Comparison of ENCODE assay signal across 29 cellular contexts in the genomic region with DNA sequence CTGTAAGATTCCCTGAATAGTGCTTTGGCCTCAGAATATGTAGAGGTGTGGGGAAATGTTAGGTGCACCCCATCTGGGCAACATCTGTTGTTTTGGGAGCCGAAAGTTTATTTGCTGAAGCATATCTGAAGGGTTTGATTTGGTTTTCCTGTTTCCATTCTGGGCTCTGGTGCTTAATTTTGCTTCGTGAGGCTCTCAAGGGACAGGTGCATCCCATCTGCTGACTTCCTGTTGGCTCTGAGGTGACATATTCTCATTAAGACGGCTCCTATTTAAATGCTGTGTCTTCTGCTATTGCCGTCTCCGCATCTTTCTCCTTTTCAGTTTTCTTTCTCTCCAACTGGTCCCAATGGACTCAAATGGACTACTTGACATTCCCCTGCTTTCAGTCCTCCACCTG.
DNase-seq lines count a peak whose midpoint lies in the region; ATAC-seq and TF ChIP-seq lines count a peak whose summit lies in the region.
"Had no signal": no experiment of that assay in that cellular context is flagged by ENCODE, and none has a peak within 500 bp of the region (broad histone marks: within the 10 kb centered on the region; RNA-seq: fewer than 3 reads in every experiment).

No MANE protein-coding gene starts in this region.

- H3K27ac ChIP-seq in brain microvascular endothelial cell: no peak overlapping the region
- H3K27ac ChIP-seq: breast epithelium, epithelial cell of prostate, ovary, SJCRH30, vagina had no signal

- no peak for TF ChIP-seq CTCF in brain microvascular endothelial cell (IDR thresholded peaks at IDR 0.05; ENCODE audit: low read depth, low read length, missing control alignments)

- H3K4me3 ChIP-seq in brain microvascular endothelial cell (ENCODE audit: low read depth, low read length): no peak overlapping the region
- H3K4me3 ChIP-seq: breast epithelium, lung, ovary, SJCRH30, vagina had no signal

- peak; percentile 68 for ATAC-seq in GM21737 (IDR thresholded peaks at IDR 0.05; ENCODE audit: unreplicated experiment)
- peak; percentile 48 for ATAC-seq in naive B cell (ENCODE audit: low read depth in 2 of 2)
- ATAC-seq: activated T-helper 17 cell treated with anti-CD3 and anti-CD28 coated beads, Interleukin-2, amount 50 U/mL, for 72 hours; stimulated activated naive CD8-positive, alpha-beta T cell treated with anti-CD3 and anti-CD28 coated beads, Interleukin-15, Interleukin-2, amounts not matched to agents 100 U/mL and 50 U/mL, for 24 hours had no signal

- H3K9me3 Mint-ChIP-seq in naive B cell: peaks cover 0 to 17% (median 13%) of the 10 kb centered on the region in 7 donors

- H3K36me3 Mint-ChIP-seq in naive B cell: peaks cover 0 to 5% of the 10 kb centered on the region in 2 donors
- H3K36me3 Mint-ChIP-seq: CD8-positive, alpha-beta memory T cell had no signal

- H3K4me1 Mint-ChIP-seq in naive B cell: peaks cover 36 to 59% (median 37%) of the 10 kb centered on the region in 3 donors
- H3K4me1 Mint-ChIP-seq: activated CD4-positive, alpha-beta memory T cell treated with anti-CD3 and anti-CD28 coated beads, Interleukin-2, amount 10 ng/mL, durations not matched to agents 7 days and 5 days; activated T-helper 17 cell treated with anti-CD3 and anti-CD28 coated beads, Interleukin-2, amount 50 U/mL, for 72 hours; CD8-positive, alpha-beta memory T cell had no signal

- H3K4me3 Mint-ChIP-seq in naive B cell: peak overlapping the region in 7 of 8 donors; percentile 23 to 81 (median 75)
- H3K4me3 Mint-ChIP-seq: activated CD4-positive, alpha-beta memory T cell treated with anti-CD3 and anti-CD28 coated beads, Interleukin-2, amount 10 ng/mL, durations not matched to agents 7 days and 5 days; activated T-helper 17 cell treated with anti-CD3 and anti-CD28 coated beads, Interleukin-2, amount 50 U/mL, for 72 hours; CD8-positive, alpha-beta memory T cell had no signal

- no peaks in the 10 kb centered on the region for H3K36me3 ChIP-seq in brain microvascular endothelial cell (replicated peaks)
- H3K36me3 ChIP-seq: breast epithelium, ovary, SJCRH30, vagina had no signal

- no peaks in the 10 kb centered on the region for H3K27me3 Mint-ChIP-seq in naive B cell

- DNase-seq in NCI-H1694 treated with DMSO at 0.1 percent for 48 hours (lab: John Stamatoyannopoulos, UW) (peak; percentile 8), NCI-H1694 (lab: John Stamatoyannopoulos, UW) (no peak), NCI-H748 treated with DMSO at 0.1 percent for 48 hours (lab: John Stamatoyannopoulos, UW) (peak; percentile 6), naive B cell (no peak), SK-N-DZ (ENCODE audit: low spot score) (no peak), brain microvascular endothelial cell (no peak)
- no peak for DNase-seq in activated CD4-positive, CD25-positive, alpha-beta regulatory T cell (lab: John Stamatoyannopoulos, UW)
- DNase-seq: activated CD4-positive, alpha-beta memory T cell treated with anti-CD3 and anti-CD28 coated beads, Interleukin-2, amount 10 ng/mL, durations not matched to agents 7 days and 5 days; activated CD4-positive, alpha-beta T cell treated with anti-CD3 and anti-CD28 coated beads for 1 hour; activated CD8-positive, alpha-beta memory T cell treated with anti-CD3 and anti-CD28 coated beads, Interleukin-2, amount 50 U/mL, for 48 hours; activated naive CD4-positive, alpha-beta T cell treated with anti-CD3 and anti-CD28 coated beads, Interleukin-2, amount 50 U/mL, for 16 hours; amniotic stem cell; CD8-positive, alpha-beta memory T cell; DMS79 treated with DMSO at 0.1 percent for 48 hours; effector CD4-positive, alpha-beta T cell; head of caudate nucleus; kidney glomerular epithelial cell; NCI-H1048; NCI-H1930; ovary; SJCRH30; stimulated activated naive CD8-positive, alpha-beta T cell treated with anti-CD3 and anti-CD28 coated beads, Interleukin-15, Interleukin-2, amounts not matched to agents 100 U/mL and 50 U/mL, for 24 hours; T-helper 1 cell had no signal

- in situ Hi-C loops in brain microvascular endothelial cell (cut with HindIII; ENCODE audit: low pct_ligation_motif_present, low sequenced_read_pairs): no loop called here

- H3K27me3 ChIP-seq in brain microvascular endothelial cell (replicated peaks): no peaks in the 10 kb centered on the region
- H3K27me3 ChIP-seq: breast epithelium, ovary, SJCRH30, vagina had no signal

- peak overlapping the region in 3 of 6 donors; percentile 46 to 71 (median 65) for H3K27ac Mint-ChIP-seq in naive B cell
- H3K27ac Mint-ChIP-seq: activated CD4-positive, alpha-beta memory T cell treated with anti-CD3 and anti-CD28 coated beads, Interleukin-2, amount 10 ng/mL, durations not matched to agents 7 days and 5 days; activated T-helper 17 cell treated with anti-CD3 and anti-CD28 coated beads, Interleukin-2, amount 50 U/mL, for 72 hours; CD8-positive, alpha-beta memory T cell had no signal

Comparison
In these comparisons a context has a peak if more than half of its experiments do, and no peak if none do; other contexts are left out.
1. DNase-seq: peak in NCI-H1694 treated with DMSO at 0.1 percent for 48 hours (single experiment) and NCI-H748 treated with DMSO at 0.1 percent for 48 hours (single experiment); none in NCI-H1694 (single experiment), naive B cell (single experiment), SK-N-DZ (single experiment), brain microvascular endothelial cell (single experiment) and activated CD4-positive, CD25-positive, alpha-beta regulatory T cell (0 of 4).